11 cellular contexts compared by ENCODE assay signal in genomic region chr2:3594493-3595281, GRCh38. TPM values are rescaled to one million over a fixed set of nuclear protein-coding genes. Genes with fewer than 3 reads are reported as not detected.
DNase-seq lines count a peak whose midpoint lies in the region; ATAC-seq, FAIRE-seq and TF ChIP-seq lines count a peak whose summit lies in the region.
"Had no signal": no experiment of that assay in that cellular context is flagged by ENCODE, and none has a peak within 500 bp of the region (broad histone marks: within the 10 kb centered on the region; RNA-seq: fewer than 3 reads in every experiment).

Gene COLEC11 (plus strand): TSS chr2:3595112. CDS start chr2:3604341, 9,229 bp downstream.

- H3K4me3 ChIP-seq in endothelial cell of umbilical vein (replicated peaks in 1 of 3; ENCODE audit: insufficient read depth in 1 of 3, low read depth in 1 of 3, low read length in 3 of 3) (no peak within 1 kb of the TSS), lower lobe of right lung (peak within 1 kb of the TSS; percentile 24), thyroid gland (replicated peaks in 1 of 3) (no peak within 1 kb of the TSS)
- H3K4me3 ChIP-seq: SJSA1 had no signal

- no peak within 1 kb of the TSS for H3K9ac ChIP-seq in endothelial cell of umbilical vein (replicated peaks; ENCODE audit: extremely low read depth, insufficient read depth, low read length)

- H3K9me1 ChIP-seq in endothelial cell of umbilical vein (replicated peaks; ENCODE audit: control insufficient read depth, extremely low read depth, insufficient read depth, low read length) = no peaks in the 10 kb centered on the region

- no peak within 1 kb of the TSS for H3K27ac ChIP-seq in endothelial cell of umbilical vein (ENCODE audit: insufficient read depth, low read depth, low read length)
- peak within 1 kb of the TSS; percentile 10 for H3K27ac ChIP-seq in lower lobe of right lung
- H3K27ac ChIP-seq in thyroid gland = peak within 1 kb of the TSS in 1 of 3 donors; percentile 10
- H3K27ac ChIP-seq: SJSA1 had no signal

- POLR2A ChIA-PET in endothelial cell of umbilical vein (lab: Charles Lee) = no interaction called here

- dilution Hi-C loops in endothelial cell of umbilical vein (cut with MboI; ENCODE audit: extremely low pct_ligation_motif_present, low sequenced_read_pairs) = no loop called here

- DNase-seq in SK-N-DZ (ENCODE audit: low spot score) = peak; percentile 45
- peak; percentile 33 for DNase-seq in endothelial cell of umbilical vein (ENCODE audit: low read depth, low spot score)
- DNase-seq in lower lobe of right lung = no peak
- DNase-seq in thyroid gland = peak; percentile 20 to 35
- DNase-seq in T-helper 17 cell = no peak
- no peak for DNase-seq in activated CD4-positive, alpha-beta T cell treated with anti-CD3 and anti-CD28 coated beads for 1 hour
- DNase-seq: GDM1; stimulated activated naive CD8-positive, alpha-beta T cell treated with anti-CD3 and anti-CD28 coated beads, Interleukin-15, amount 100 ng/mL, for 72 hours had no signal

- no TSS peak for BruUV-seq in endothelial cell of umbilical vein (replicated peaks; lab: Mats Ljungman, UMichigan)

- no peaks in the 10 kb centered on the region for H4K20me1 ChIP-seq in endothelial cell of umbilical vein (replicated peaks; ENCODE audit: control insufficient read depth, extremely low read depth, insufficient read depth, low read length)

- no peak within 1 kb of the TSS for H3K4me3 Mint-ChIP-seq in T-helper 17 cell
- H3K4me3 Mint-ChIP-seq: dendritic cell treated with granulocyte-macrophage colony-stimulating factor and Interleukin-4, amounts not matched to agents 40 ng/mL and 50 ng/mL, for 4 days; stimulated activated naive CD8-positive, alpha-beta T cell treated with anti-CD3 and anti-CD28 coated beads, Interleukin-15, amount 100 ng/mL, for 72 hours had no signal

- no peaks in the 10 kb centered on the region for H3K79me2 ChIP-seq in endothelial cell of umbilical vein (ENCODE audit: control insufficient read depth, insufficient read depth, low read length)

- peak in 1 of 2 donors; percentile 43 for TF ChIP-seq CTCF in endothelial cell of umbilical vein (IDR thresholded peaks at IDR 0.05; ENCODE audit: extremely low read depth in 1 of 2, insufficient read depth in 1 of 2, low read depth in 1 of 2, low read length in 2 of 2)
- TF ChIP-seq CTCF in lower lobe of right lung (IDR thresholded peaks at IDR 0.05) = peak; percentile 35
- TF ChIP-seq CTCF in thyroid gland (IDR thresholded peaks at IDR 0.05) = peak in 1 of 6 experiments; percentile 28

- no peaks in the 10 kb centered on the region for H3K9me3 ChIP-seq in endothelial cell of umbilical vein (replicated peaks; ENCODE audit: control insufficient read depth, insufficient read depth, low read length)
- no peaks in the 10 kb centered on the region for H3K9me3 ChIP-seq in lower lobe of right lung
- no peaks in the 10 kb centered on the region for H3K9me3 ChIP-seq in thyroid gland
- H3K9me3 ChIP-seq in T-helper 17 cell (ENCODE audit: control insufficient read depth, low read length, poor library complexity, severe bottlenecking) = no peaks in the 10 kb centered on the region
- H3K9me3 ChIP-seq: SJSA1 had no signal

- peaks cover 24% of the 10 kb centered on the region for H3K27me3 Mint-ChIP-seq in T-helper 17 cell

- no peak for FAIRE-seq in endothelial cell of umbilical vein (lab: Jason Lieb, UNC)

- peak in 1 of 2 donors; percentile 43 for ATAC-seq in lower lobe of right lung
- ATAC-seq in HG03025 (IDR thresholded peaks at IDR 0.05; ENCODE audit: low FRiP score, unreplicated experiment) = no peak
- no peak for ATAC-seq in T-helper 17 cell
- ATAC-seq: stimulated activated naive CD8-positive, alpha-beta T cell treated with anti-CD3 and anti-CD28 coated beads, Interleukin-15, amount 100 ng/mL, for 72 hours had no signal

- H3K36me3 ChIP-seq in endothelial cell of umbilical vein (ENCODE audit: control insufficient read depth in 2 of 2, extremely low read depth in 1 of 2, insufficient read depth in 2 of 2, low read length in 2 of 2) (no peaks in the 10 kb centered on the region), lower lobe of right lung (no peaks in the 10 kb centered on the region), thyroid gland (no peaks in the 10 kb centered on the region)
- H3K36me3 ChIP-seq: SJSA1 had no signal

- TF ChIP-seq POLR2A in endothelial cell of umbilical vein (IDR thresholded peaks at IDR 0.05; ENCODE audit: low read depth, low read length) (no peak), thyroid gland (IDR thresholded peaks at IDR 0.05) (no peak)

- WGBS in thyroid gland, 2 donors = 42 to 55% methylated on average over 22 to 40 of the region's 40 CpGs

- peaks cover 7% of the 10 kb centered on the region for H3K4me1 Mint-ChIP-seq in T-helper 17 cell

- no peak within 1 kb of the TSS for H3K27ac Mint-ChIP-seq in T-helper 17 cell
- H3K27ac Mint-ChIP-seq: dendritic cell treated with granulocyte-macrophage colony-stimulating factor and Interleukin-4, amounts not matched to agents 40 ng/mL and 50 ng/mL, for 4 days had no signal

- peak within 1 kb of the TSS; percentile 23 for H3K4me2 ChIP-seq in endothelial cell of umbilical vein (ENCODE audit: insufficient read depth, low read length)

- H2AFZ ChIP-seq in endothelial cell of umbilical vein (ENCODE audit: low read depth, low read length) = peak within 1 kb of the TSS; percentile 47

- H3K4me1 ChIP-seq in endothelial cell of umbilical vein (ENCODE audit: control insufficient read depth, extremely low read depth, insufficient read depth, low read length) = peaks cover 4% of the 10 kb centered on the region
- H3K4me1 ChIP-seq in lower lobe of right lung = peaks cover 4% of the 10 kb centered on the region
- no peaks in the 10 kb centered on the region for H3K4me1 ChIP-seq in thyroid gland
- H3K4me1 ChIP-seq: SJSA1 had no signal

- no peaks in the 10 kb centered on the region for H3K36me3 Mint-ChIP-seq in T-helper 17 cell (ENCODE audit: low read depth)

- CTCF ChIA-PET in endothelial cell of umbilical vein (lab: Charles Lee) = interaction anchor here (0.7 to 2.8 kb wide), 4 partner anchors 11 to 57 kb away, joined by 3 to 14 read pairs (median 4); no protein-coding TSS in a partner anchor

- intact Hi-C loops in endothelial cell of umbilical vein (cut with micrococcal nuclease) (loop anchor here (2.0 kb wide), 1 partner anchor 56 kb away; no protein-coding TSS in a partner anchor), lower lobe of right lung (cut with DNase I) (no loop called here), thyroid gland (cut with DNase I) (no loop called here)

- H3K27me3 ChIP-seq in endothelial cell of umbilical vein (ENCODE audit: control insufficient read depth in 2 of 2, insufficient read depth in 2 of 2, low read length in 2 of 2) (no peaks in the 10 kb centered on the region), lower lobe of right lung (ENCODE audit: low read depth) (no peaks in the 10 kb centered on the region), thyroid gland (no peaks in the 10 kb centered on the region)
- H3K27me3 ChIP-seq: SJSA1 had no signal

TF ChIP-seq in endothelial cell of umbilical vein, 7 proteins besides CTCF, POLR2A, EP300 and RAD21:
- TF ChIP-seq MAX (IDR thresholded peaks at IDR 0.05; ENCODE audit: insufficient read depth, insufficient read length) (no peak), EZH2 (IDR thresholded peaks at IDR 0.05; ENCODE audit: borderline replicate concordance, low read depth, low read length, severe bottlenecking) (no peak), MYC (IDR thresholded peaks at IDR 0.05; ENCODE audit: low read depth, low read length) (no peak), FOS (IDR thresholded peaks at IDR 0.05; ENCODE audit: borderline replicate concordance, insufficient read depth, low read length) (no peak), JUN (IDR thresholded peaks at IDR 0.05; ENCODE audit: borderline replicate concordance, insufficient read depth, insufficient read length, low read depth) (no peak), GATA2 (IDR thresholded peaks at IDR 0.05; ENCODE audit: insufficient read depth, insufficient read length, low read depth, low read length) (no peak), POLR2AphosphoS5 (IDR thresholded peaks at IDR 0.05; ENCODE audit: insufficient read depth, low read depth, low read length) (no peak)
TF ChIP-seq in endothelial cell of umbilical vein: peak in this region for 0.

RNA-seq across cellular contexts. Expression of gene COLEC11, which starts in this region (rescaled TPM):
- 28.0 and 37.2 TPM in 2 replicates for polyA plus RNA-seq in SK-N-DZ (2014; cell fraction: cytosol; rRNA removed)
- 24.5 and 27.2 TPM in 2 replicates for polyA plus RNA-seq in SK-N-DZ (2014; cell fraction: nucleus; rRNA removed)
- not detected in 2 replicates for total RNA-seq in endothelial cell of umbilical vein
- polyA plus RNA-seq in endothelial cell of umbilical vein = 0.15 and 0.19 TPM in 2 replicates
- polyA plus RNA-seq in endothelial cell of umbilical vein (2011; cell fraction: cytosol; rRNA removed) = 0.15 and 0.17 TPM in 2 replicates
- polyA plus RNA-seq in endothelial cell of umbilical vein (2011; cell fraction: nucleus; rRNA removed) = not detected in 2 replicates
- polyA plus RNA-seq in endothelial cell of umbilical vein (2012) = not detected in 2 replicates
- not detected in 2 replicates for polyA minus RNA-seq in endothelial cell of umbilical vein
- polyA minus RNA-seq in endothelial cell of umbilical vein (2011; cell fraction: cytosol; rRNA and poly(A)+ RNA removed) = not detected
- not detected in 2 replicates for polyA minus RNA-seq in endothelial cell of umbilical vein (2011; cell fraction: nucleus; rRNA and poly(A)+ RNA removed)
- total RNA-seq in lower lobe of right lung = 0.30 TPM
- total RNA-seq in thyroid gland = 10 to 100 TPM in 2 of 4 donors, 1 to 10 TPM in 2; 2.8 to 20.5 (median 9.1) TPM
- not detected for total RNA-seq in T-helper 17 cell
- total RNA-seq: SJSA1 had no signal

Comparison
In these comparisons a context has a peak if more than half of its experiments do, and no peak if none do; other contexts are left out.
1. Peak in DNase-seq and H3K4me2 ChIP-seq in endothelial cell of umbilical vein; RNA of the gene not detected or under 1 TPM.
2. DNase-seq: peak in SK-N-DZ (single experiment) and thyroid gland (2 of 2); none in lower lobe of right lung (single experiment), T-helper 17 cell (0 of 3) and activated CD4-positive, alpha-beta T cell treated with anti-CD3 and anti-CD28 coated beads for 1 hour (single experiment).